12 cellular contexts compared by ENCODE assay signal in genomic region chr15:75149911-75150709, GRCh38. TPM values are rescaled to one million over a fixed set of nuclear protein-coding genes. Genes with fewer than 3 reads are reported as not detected.
DNase-seq lines count a peak whose midpoint lies in the region; ATAC-seq and TF ChIP-seq lines count a peak whose summit lies in the region.
"Had no signal": no experiment of that assay in that cellular context is flagged by ENCODE, and none has a peak within 500 bp of the region (broad histone marks: within the 10 kb centered on the region; RNA-seq: fewer than 3 reads in every experiment).

No MANE protein-coding gene starts in this region.

- TF ChIP-seq CTCF in astrocyte of the spinal cord (IDR thresholded peaks at IDR 0.05; ENCODE audit: low read depth, low read length) (no peak), lower leg skin (IDR thresholded peaks at IDR 0.05) (no peak)

- WGBS in lower leg skin, 2 donors, result 56 to 59% methylated on average over 4 of the region's 4 CpGs

- peaks cover 5 to 28% (median 14%) of the 10 kb centered on the region in 4 donors for H3K4me1 Mint-ChIP-seq in naive thymus-derived CD8-positive, alpha-beta T cell
- peaks cover 3% of the 10 kb centered on the region for H3K4me1 Mint-ChIP-seq in activated naive CD4-positive, alpha-beta T cell treated with anti-CD3 and anti-CD28 coated beads for 36 hours (ENCODE audit: low read depth)

- DNase-seq in EH (ENCODE audit: low read depth) (peak; percentile 99), HT1080 (ENCODE audit: low read depth) (peak; percentile 66), astrocyte of the spinal cord (ENCODE audit: low read depth, low spot score) (peak; percentile 26), lower leg skin (ENCODE audit: low spot score in 2 of 2) (peak; percentile 44 to 85), NCI-H2227 treated with DMSO at 0.1 percent for 48 hours (lab: John Stamatoyannopoulos, UW) (no peak)
- DNase-seq in naive thymus-derived CD8-positive, alpha-beta T cell, result no peak
- no peak for DNase-seq in activated naive CD4-positive, alpha-beta T cell treated with anti-CD3 and anti-CD28 coated beads for 36 hours
- no peak for DNase-seq in stimulated activated CD4-positive, alpha-beta T cell treated with anti-CD3 and anti-CD28 coated beads, Interleukin-2, amount 100 ng/mL, for 24 hours
- DNase-seq: activated CD8-positive, alpha-beta memory T cell treated with anti-CD3 and anti-CD28 coated beads, Interleukin-2, amount 50 U/mL, for 4 hours; dorsolateral prefrontal cortex; nucleus accumbens had no signal

- no peak overlapping the region for H3K27ac Mint-ChIP-seq in naive thymus-derived CD8-positive, alpha-beta T cell
- no peak overlapping the region for H3K27ac Mint-ChIP-seq in activated naive CD4-positive, alpha-beta T cell treated with anti-CD3 and anti-CD28 coated beads for 36 hours

- H3K27me3 Mint-ChIP-seq in naive thymus-derived CD8-positive, alpha-beta T cell, result peaks cover 0 to 2% (median 0%) of the 10 kb centered on the region in 5 donors
- H3K27me3 Mint-ChIP-seq in activated naive CD4-positive, alpha-beta T cell treated with anti-CD3 and anti-CD28 coated beads for 36 hours (ENCODE audit: low read depth), result peaks cover 2% of the 10 kb centered on the region

- H3K36me3 Mint-ChIP-seq in naive thymus-derived CD8-positive, alpha-beta T cell, result no peaks in the 10 kb centered on the region
- H3K36me3 Mint-ChIP-seq in activated naive CD4-positive, alpha-beta T cell treated with anti-CD3 and anti-CD28 coated beads for 36 hours (ENCODE audit: low read depth), result no peaks in the 10 kb centered on the region

- intact Hi-C loops in lower leg skin (cut with DNase I; ENCODE audit: low total_unique reads), result no loop called here
- intact Hi-C loops in activated naive CD4-positive, alpha-beta T cell treated with anti-CD3 and anti-CD28 coated beads for 36 hours (cut with micrococcal nuclease), result no loop called here

- no peak overlapping the region for H3K4me3 ChIP-seq in astrocyte of the spinal cord (ENCODE audit: low read depth, low read length)
- no peak overlapping the region for H3K4me3 ChIP-seq in lower leg skin (ENCODE audit: low read depth, poor library complexity, severe bottlenecking)
- H3K4me3 ChIP-seq: dorsolateral prefrontal cortex had no signal

- in situ Hi-C loops in astrocyte of the spinal cord (cut with HindIII; ENCODE audit: low sequenced_read_pairs), result no loop called here

- POLR2A ChIA-PET in naive thymus-derived CD8-positive, alpha-beta T cell (lab: Charles Lee), result no interaction called here

- no peak overlapping the region for H3K4me3 Mint-ChIP-seq in naive thymus-derived CD8-positive, alpha-beta T cell
- no peak overlapping the region for H3K4me3 Mint-ChIP-seq in activated naive CD4-positive, alpha-beta T cell treated with anti-CD3 and anti-CD28 coated beads for 36 hours

- CTCF ChIA-PET in activated naive CD4-positive, alpha-beta T cell treated with anti-CD3 and anti-CD28 coated beads for 36 hours (lab: Charles Lee), result interaction anchor here (0.6 kb wide), 1 partner anchor 392 kb away, joined by 4 read pairs; no protein-coding TSS in a partner anchor

- no peak for ATAC-seq in naive thymus-derived CD8-positive, alpha-beta T cell
- ATAC-seq: HepG2 had no signal

- no peak for TF ChIP-seq POLR2A in lower leg skin (IDR thresholded peaks at IDR 0.05)

- H3K9me3 Mint-ChIP-seq in naive thymus-derived CD8-positive, alpha-beta T cell, result peaks cover 0 to 20% (median 0%) of the 10 kb centered on the region in 9 donors
- peaks cover 4% of the 10 kb centered on the region for H3K9me3 Mint-ChIP-seq in activated naive CD4-positive, alpha-beta T cell treated with anti-CD3 and anti-CD28 coated beads for 36 hours

RNA-seq across cellular contexts. Expression of gene C15orf39, which starts 51.6 kb away (rescaled TPM):
- 17.2 and 21.1 TPM in 2 replicates for total RNA-seq in HT1080 (2014; rRNA removed; shearing (Covaris generic))
- 11.6 and 13.5 TPM in 2 replicates for polyA plus RNA-seq in HT1080 (2015; cell fraction: cytosol; rRNA removed)
- polyA plus RNA-seq in HT1080 (2015; cell fraction: nucleus; rRNA removed), result 9.9 and 11.5 TPM in 2 replicates
- total RNA-seq in lower leg skin, result 10 to 100 TPM; 21.9 to 29.3 (median 26.1) TPM
- 10 to 100 TPM; 20.7 to 27.6 TPM for total RNA-seq in naive thymus-derived CD8-positive, alpha-beta T cell
- polyA plus RNA-seq in naive thymus-derived CD8-positive, alpha-beta T cell, result 1 to 10 TPM; 1.0 to 4.5 (median 2.3) TPM
- 1 to 10 TPM; 7.4 to 8.7 TPM for total RNA-seq in activated naive CD4-positive, alpha-beta T cell treated with anti-CD3 and anti-CD28 coated beads for 36 hours

Comparison
In these comparisons a context has a peak if more than half of its experiments do, and no peak if none do; other contexts are left out.
1. DNase-seq: peak in EH (single experiment), HT1080 (single experiment), astrocyte of the spinal cord (single experiment) and lower leg skin (2 of 2); none in naive thymus-derived CD8-positive, alpha-beta T cell (0 of 10), NCI-H2227 treated with DMSO at 0.1 percent for 48 hours (single experiment), activated naive CD4-positive, alpha-beta T cell treated with anti-CD3 and anti-CD28 coated beads for 36 hours (single experiment) and stimulated activated CD4-positive, alpha-beta T cell treated with anti-CD3 and anti-CD28 coated beads, Interleukin-2, amount 100 ng/mL, for 24 hours (0 of 2).